22 cellular contexts compared by ENCODE assay signal in the genomic region with DNA sequence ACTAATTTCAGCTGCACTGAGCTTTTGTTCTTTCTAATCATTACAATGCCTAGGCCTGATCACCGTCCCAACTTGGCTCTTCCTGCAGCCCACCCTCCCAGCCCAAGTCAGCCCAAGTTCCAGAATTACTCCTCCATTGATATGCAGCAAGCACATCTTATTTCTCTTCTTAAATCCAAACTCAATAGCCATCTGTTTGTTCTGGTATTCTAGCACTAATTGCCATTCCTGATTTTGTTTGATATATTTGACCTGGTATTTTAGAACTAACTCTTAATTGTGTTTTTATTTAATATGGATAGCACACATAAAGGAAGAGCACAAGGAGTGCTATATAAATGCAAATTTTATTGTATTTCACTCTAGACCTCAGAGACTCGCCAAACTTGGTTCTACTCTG.
"Had no signal": no experiment of that assay in that cellular context is flagged by ENCODE, and none has a peak within 500 bp of the region (broad histone marks: within the 10 kb centered on the region; RNA-seq: fewer than 3 reads in every experiment).

No MANE protein-coding gene starts in this region.

- H3K4me3 ChIP-seq: colonic mucosa, left ventricle myocardium inferior, lower lobe of right lung, psoas muscle, spleen, stomach, thoracic aorta, transverse colon had no signal

- DNase-seq: colonic mucosa; dermis blood vessel endothelial cell; erythroblast; foreskin keratinocyte; kidney; left cardiac atrium; left ventricle myocardium inferior; lower lobe of right lung; mesenchymal stem cell; naive B cell; psoas muscle; retina; spleen; stimulated activated CD4-positive, alpha-beta T cell treated with anti-CD3 and anti-CD28 coated beads, Interleukin-2, amount 100 ng/mL, for 24 hours; stimulated activated CD4-positive, alpha-beta T cell treated with anti-CD3 and anti-CD28 coated beads, Interleukin-4, amount 100 ng/mL, for 4 hours; stimulated activated naive CD4-positive, alpha-beta T cell; stomach; substantia nigra; transverse colon had no signal

- H3K4me1 ChIP-seq: colonic mucosa, left ventricle myocardium inferior, lower lobe of right lung, psoas muscle, spleen, stomach, transverse colon had no signal

- H3K36me3 ChIP-seq: colonic mucosa, left ventricle myocardium inferior, lower lobe of right lung, neutrophil, spleen, stomach, thoracic aorta, transverse colon had no signal

- H3K27ac ChIP-seq: colonic mucosa, foreskin keratinocyte, left ventricle myocardium inferior, lower lobe of right lung, neutrophil, psoas muscle, spleen, stomach, thoracic aorta, transverse colon had no signal

- H3K27me3 ChIP-seq: colonic mucosa, foreskin keratinocyte, neutrophil, spleen, stomach, transverse colon had no signal

- H3K9me3 ChIP-seq: colonic mucosa, left ventricle myocardium inferior, lower lobe of right lung, neutrophil, psoas muscle, spleen, stomach, thoracic aorta, transverse colon had no signal

- ATAC-seq: foreskin keratinocyte, left cardiac atrium, lower lobe of right lung, psoas muscle, sciatic nerve had no signal
